In genomic region chr6:169880516-169880915, GRCh38 we compare ENCODE assay signal across 20 cellular contexts.
A peak's percentile ranks its signal among the peaks of the same experiment; 100 is the strongest.
DNase-seq lines count a peak whose midpoint lies in the region; ATAC-seq and TF ChIP-seq lines count a peak whose summit lies in the region.
"Had no signal": no experiment of that assay in that cellular context is flagged by ENCODE, and none has a peak within 500 bp of the region (broad histone marks: within the 10 kb centered on the region; RNA-seq: fewer than 3 reads in every experiment).

No MANE protein-coding gene starts in this region.

- ATAC-seq in activated CD8-positive, alpha-beta T cell treated with anti-CD3 and anti-CD28 coated beads for 36 hours, result no peak
- ATAC-seq: GM23338, HCT116 had no signal

- TF ChIP-seq CTCF in colonic mucosa (IDR thresholded peaks at IDR 0.05) (no peak), type B pancreatic cell (conservative IDR thresholded peaks at IDR 0.05) (no peak)
- TF ChIP-seq CTCF in activated CD8-positive, alpha-beta T cell treated with anti-CD3 and anti-CD28 coated beads for 36 hours (IDR thresholded peaks at IDR 0.05), result no peak

- H3K27ac ChIP-seq in colonic mucosa, result no peak overlapping the region
- H3K27ac ChIP-seq: BLaER1 treated with 17β-estradiol and CSF1 and Interleukin-3, amounts not matched to agents 10 nM and 100 nM; HL-60 had no signal

- H3K9me3 Mint-ChIP-seq in type B pancreatic cell, result peaks cover under 1% of the 10 kb centered on the region
- H3K9me3 Mint-ChIP-seq in activated CD8-positive, alpha-beta T cell treated with anti-CD3 and anti-CD28 coated beads for 36 hours, result no peaks in the 10 kb centered on the region
- H3K9me3 Mint-ChIP-seq: GM23338 had no signal

- peaks cover 26% of the 10 kb centered on the region for H3K27me3 Mint-ChIP-seq in type B pancreatic cell
- H3K27me3 Mint-ChIP-seq in activated CD8-positive, alpha-beta T cell treated with anti-CD3 and anti-CD28 coated beads for 36 hours, result peaks cover 6% of the 10 kb centered on the region

- H3K4me1 Mint-ChIP-seq in type B pancreatic cell (ENCODE audit: unreplicated experiment), result no peaks in the 10 kb centered on the region
- peaks cover 5% of the 10 kb centered on the region for H3K4me1 Mint-ChIP-seq in activated CD8-positive, alpha-beta T cell treated with anti-CD3 and anti-CD28 coated beads for 36 hours (ENCODE audit: low read depth)
- H3K4me1 Mint-ChIP-seq: B cell; CD4-positive, CD25-positive, alpha-beta regulatory T cell; GM23338 had no signal

- no peaks in the 10 kb centered on the region for H3K27me3 ChIP-seq in colonic mucosa
- H3K27me3 ChIP-seq: BLaER1 treated with 17β-estradiol and CSF1 and Interleukin-3, amounts not matched to agents 10 nM and 100 nM had no signal

- no peaks in the 10 kb centered on the region for H3K36me3 Mint-ChIP-seq in type B pancreatic cell
- H3K36me3 Mint-ChIP-seq in activated CD8-positive, alpha-beta T cell treated with anti-CD3 and anti-CD28 coated beads for 36 hours (ENCODE audit: low read depth), result no peaks in the 10 kb centered on the region

- H3K9me3 ChIP-seq in colonic mucosa, result no peaks in the 10 kb centered on the region

- H3K27ac Mint-ChIP-seq in type B pancreatic cell, result no peak overlapping the region
- H3K27ac Mint-ChIP-seq in activated CD8-positive, alpha-beta T cell treated with anti-CD3 and anti-CD28 coated beads for 36 hours, result no peak overlapping the region
- H3K27ac Mint-ChIP-seq: B cell; CD4-positive, CD25-positive, alpha-beta regulatory T cell; CD8-positive, alpha-beta memory T cell; GM23338; HFFc6 had no signal

- no peak overlapping the region for H3K4me3 ChIP-seq in colonic mucosa
- H3K4me3 ChIP-seq: BLaER1 treated with 17β-estradiol and CSF1 and Interleukin-3, amounts not matched to agents 10 nM and 100 nM; GM23338 had no signal

- H3K4me3 Mint-ChIP-seq in type B pancreatic cell, result no peak overlapping the region
- H3K4me3 Mint-ChIP-seq in activated CD8-positive, alpha-beta T cell treated with anti-CD3 and anti-CD28 coated beads for 36 hours, result no peak overlapping the region
- H3K4me3 Mint-ChIP-seq: B cell; CD4-positive, CD25-positive, alpha-beta regulatory T cell; CD8-positive, alpha-beta memory T cell; GM23338; HFFc6 had no signal

- POLR2A ChIA-PET in activated CD8-positive, alpha-beta T cell treated with anti-CD3 and anti-CD28 coated beads for 36 hours (lab: Charles Lee), result no interaction called here

- H3K4me1 ChIP-seq in colonic mucosa, result no peaks in the 10 kb centered on the region
- H3K4me1 ChIP-seq: BLaER1 treated with 17β-estradiol and CSF1 and Interleukin-3, amounts not matched to agents 10 nM and 100 nM had no signal

- intact Hi-C loops in colonic mucosa (cut with DNase I), result no loop called here
- intact Hi-C loops in activated CD8-positive, alpha-beta T cell treated with anti-CD3 and anti-CD28 coated beads for 36 hours (cut with micrococcal nuclease), result no loop called here

- peak; percentile 35 for DNase-seq in activated CD8-positive, alpha-beta memory T cell treated with anti-CD3 and anti-CD28 coated beads for 24 hours
- no peak for DNase-seq in activated CD8-positive, alpha-beta memory T cell treated with anti-CD3 and anti-CD28 coated beads, Interleukin-2, amount 50 U/mL, for 48 hours
- DNase-seq in colonic mucosa (peak; percentile 1), iPS-NIHi7 (ENCODE audit: extremely low spot score) (peak; percentile 5), type B pancreatic cell (ENCODE audit: extremely low spot score, unreplicated experiment) (peak; percentile 20), NCI-H774 (lab: John Stamatoyannopoulos, UW) (no peak)
- no peak for DNase-seq in activated naive CD4-positive, alpha-beta T cell treated with anti-CD3 and anti-CD28 coated beads, Interleukin-2, amount 50 U/mL, for 16 hours
- no peak for DNase-seq in activated CD8-positive, alpha-beta T cell treated with anti-CD3 and anti-CD28 coated beads for 36 hours
- DNase-seq: 8988T; CD4-positive, CD25-positive, alpha-beta regulatory T cell; CD8-positive, alpha-beta memory T cell; COR-L47; H7; HFFc6; IMR-90 had no signal

- H3K9ac ChIP-seq in colonic mucosa (ENCODE audit: low read depth in 2 of 2, low read length in 2 of 2), result no peak overlapping the region
- H3K9ac ChIP-seq: BLaER1 treated with 17β-estradiol and CSF1 and Interleukin-3, amounts not matched to agents 10 nM and 100 nM had no signal

- no peaks in the 10 kb centered on the region for H3K36me3 ChIP-seq in colonic mucosa
- H3K36me3 ChIP-seq: BLaER1 treated with 17β-estradiol and CSF1 and Interleukin-3, amounts not matched to agents 10 nM and 100 nM had no signal

- CTCF ChIA-PET in activated CD8-positive, alpha-beta T cell treated with anti-CD3 and anti-CD28 coated beads for 36 hours (lab: Charles Lee), result interaction anchor here (0.9 to 2.2 kb wide), 2 partner anchors 10 to 49 kb away, joined by 3 to 6 read pairs; no protein-coding TSS in a partner anchor

Comparison
In these comparisons a context has a peak if more than half of its experiments do, and no peak if none do; other contexts are left out.
1. DNase-seq: peak in activated CD8-positive, alpha-beta memory T cell treated with anti-CD3 and anti-CD28 coated beads for 24 hours (single experiment), colonic mucosa (single experiment), iPS-NIHi7 (single experiment) and type B pancreatic cell (single experiment); none in activated CD8-positive, alpha-beta memory T cell treated with anti-CD3 and anti-CD28 coated beads, Interleukin-2, amount 50 U/mL, for 48 hours (single experiment), NCI-H774 (single experiment), activated naive CD4-positive, alpha-beta T cell treated with anti-CD3 and anti-CD28 coated beads, Interleukin-2, amount 50 U/mL, for 16 hours (single experiment) and activated CD8-positive, alpha-beta T cell treated with anti-CD3 and anti-CD28 coated beads for 36 hours (single experiment).